14 cellular contexts compared by ENCODE assay signal in the genomic region with DNA sequence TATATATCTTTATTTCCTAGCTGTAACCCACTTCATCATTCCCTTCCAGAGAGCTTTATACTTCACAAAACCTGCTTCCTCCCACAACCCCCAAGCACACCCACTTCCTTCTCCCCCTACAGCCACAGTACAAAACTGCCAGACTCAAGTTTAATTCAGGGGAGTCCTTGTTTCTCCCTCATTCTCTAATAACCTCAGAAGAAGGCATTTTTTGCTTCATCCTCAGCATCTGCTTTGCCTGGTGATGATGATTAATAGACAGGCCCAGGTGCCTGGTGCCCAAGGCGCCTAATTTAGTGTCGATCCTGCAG.
DNase-seq lines count a peak whose midpoint lies in the region; ATAC-seq lines count a peak whose summit lies in the region.
"Had no signal": no experiment of that assay in that cellular context is flagged by ENCODE, and none has a peak within 500 bp of the region (broad histone marks: within the 10 kb centered on the region; RNA-seq: fewer than 3 reads in every experiment).

No MANE protein-coding gene starts in this region.

- H3K36me3 Mint-ChIP-seq in stimulated activated memory B cell treated with anti-CD40 and anti-IgM and Interleukin-4, amounts not matched to agents 10 μg/mL and 1 μg/mL and 100 μg/mL, for 72 hours: peaks cover 5% of the 10 kb centered on the region
- no peaks in the 10 kb centered on the region for H3K36me3 Mint-ChIP-seq in activated CD8-positive, alpha-beta memory T cell treated with anti-CD3 and anti-CD28 coated beads, Interleukin-2, amount 10 ng/mL, durations not matched to agents 7 days and 5 days
- no peaks in the 10 kb centered on the region for H3K36me3 Mint-ChIP-seq in CD4-positive, alpha-beta memory T cell

- H3K4me1 Mint-ChIP-seq in stimulated activated memory B cell treated with anti-CD40 and anti-IgM and Interleukin-4, amounts not matched to agents 10 μg/mL and 1 μg/mL and 100 μg/mL, for 72 hours: peaks cover 39% of the 10 kb centered on the region
- no peaks in the 10 kb centered on the region for H3K4me1 Mint-ChIP-seq in activated CD8-positive, alpha-beta memory T cell treated with anti-CD3 and anti-CD28 coated beads, Interleukin-2, amount 10 ng/mL, durations not matched to agents 7 days and 5 days
- no peaks in the 10 kb centered on the region for H3K4me1 Mint-ChIP-seq in CD4-positive, alpha-beta memory T cell

- H3K9me3 Mint-ChIP-seq in stimulated activated memory B cell treated with anti-CD40 and anti-IgM and Interleukin-4, amounts not matched to agents 10 μg/mL and 1 μg/mL and 100 μg/mL, for 72 hours: peaks cover 4% of the 10 kb centered on the region
- peaks cover 12% of the 10 kb centered on the region for H3K9me3 Mint-ChIP-seq in activated CD8-positive, alpha-beta memory T cell treated with anti-CD3 and anti-CD28 coated beads, Interleukin-2, amount 10 ng/mL, durations not matched to agents 7 days and 5 days (ENCODE audit: low read depth)
- H3K9me3 Mint-ChIP-seq in CD4-positive, alpha-beta memory T cell: peaks cover 0 to 8% (median 3%) of the 10 kb centered on the region in 8 donors

- no peak overlapping the region for H3K27ac ChIP-seq in CD4-positive, alpha-beta memory T cell (ENCODE audit: low read depth, low read length)
- H3K27ac ChIP-seq: 22Rv1, epithelial cell of prostate, tibial nerve had no signal

- H3K27me3 ChIP-seq in CD4-positive, alpha-beta memory T cell (ENCODE audit: insufficient read depth, low read length): no peaks in the 10 kb centered on the region
- H3K27me3 ChIP-seq: tibial nerve had no signal

- POLR2A ChIA-PET in CD4-positive, alpha-beta memory T cell (lab: Charles Lee; ENCODE audit: partially characterized antibody): no interaction called here

- no peaks in the 10 kb centered on the region for H3K9me3 ChIP-seq in CD4-positive, alpha-beta memory T cell (ENCODE audit: control insufficient read depth in 1 of 2, low read length in 2 of 2)

- H3K36me3 ChIP-seq in CD4-positive, alpha-beta memory T cell (ENCODE audit: insufficient read depth, low read length): no peaks in the 10 kb centered on the region
- H3K36me3 ChIP-seq: tibial nerve had no signal

- no peaks in the 10 kb centered on the region for H3K4me1 ChIP-seq in CD4-positive, alpha-beta memory T cell (ENCODE audit: insufficient read depth, low read length)
- H3K4me1 ChIP-seq: tibial nerve had no signal

- no peak overlapping the region for H3K4me3 ChIP-seq in CD4-positive, alpha-beta memory T cell (ENCODE audit: low read length in 2 of 2)
- H3K4me3 ChIP-seq: tibial nerve had no signal

- ATAC-seq in HG02678 (IDR thresholded peaks at IDR 0.05; ENCODE audit: unreplicated experiment) (peak; percentile 46), HG03469 (IDR thresholded peaks at IDR 0.05; ENCODE audit: unreplicated experiment) (peak; percentile 31)
- peak; percentile 66 for ATAC-seq in stimulated activated memory B cell treated with anti-CD40 and anti-IgM and Interleukin-4, amounts not matched to agents 10 μg/mL and 1 μg/mL and 100 μg/mL, for 72 hours
- no peak for ATAC-seq in activated CD8-positive, alpha-beta memory T cell treated with anti-CD3 and anti-CD28 coated beads, Interleukin-2, amount 10 ng/mL, durations not matched to agents 7 days and 5 days

- CTCF ChIA-PET in activated CD8-positive, alpha-beta memory T cell treated with anti-CD3 and anti-CD28 coated beads, Interleukin-2, amount 10 ng/mL, durations not matched to agents 7 days and 5 days (lab: Charles Lee): no interaction called here
- CTCF ChIA-PET in CD4-positive, alpha-beta memory T cell (lab: Charles Lee; ENCODE audit: partially characterized antibody): no interaction called here

- H3K27me3 Mint-ChIP-seq in stimulated activated memory B cell treated with anti-CD40 and anti-IgM and Interleukin-4, amounts not matched to agents 10 μg/mL and 1 μg/mL and 100 μg/mL, for 72 hours: no peaks in the 10 kb centered on the region
- H3K27me3 Mint-ChIP-seq in activated CD8-positive, alpha-beta memory T cell treated with anti-CD3 and anti-CD28 coated beads, Interleukin-2, amount 10 ng/mL, durations not matched to agents 7 days and 5 days: no peaks in the 10 kb centered on the region
- peaks cover 0 to 2% of the 10 kb centered on the region in 2 donors for H3K27me3 Mint-ChIP-seq in CD4-positive, alpha-beta memory T cell

- peak overlapping the region; percentile 42 for H3K4me3 Mint-ChIP-seq in stimulated activated memory B cell treated with anti-CD40 and anti-IgM and Interleukin-4, amounts not matched to agents 10 μg/mL and 1 μg/mL and 100 μg/mL, for 72 hours
- H3K4me3 Mint-ChIP-seq in activated CD8-positive, alpha-beta memory T cell treated with anti-CD3 and anti-CD28 coated beads, Interleukin-2, amount 10 ng/mL, durations not matched to agents 7 days and 5 days: no peak overlapping the region
- no peak overlapping the region for H3K4me3 Mint-ChIP-seq in CD4-positive, alpha-beta memory T cell

- DNase-seq in DMS 273 (lab: John Stamatoyannopoulos, UW; ENCODE audit: unreplicated experiment): peak; percentile 1
- no peak for DNase-seq in DMS 273 treated with DMSO at 0.1 percent for 48 hours (lab: John Stamatoyannopoulos, UW)
- DNase-seq in NCI-H128 (lab: John Stamatoyannopoulos, UW; ENCODE audit: unreplicated experiment): no peak
- DNase-seq in activated CD8-positive, alpha-beta memory T cell treated with anti-CD3 and anti-CD28 coated beads, Interleukin-2, amount 10 ng/mL, durations not matched to agents 7 days and 5 days: no peak
- no peak for DNase-seq in CD4-positive, alpha-beta memory T cell
- DNase-seq: DND-41, GOT3, NCI-H526 treated with DMSO at 0.1 percent for 48 hours had no signal

- intact Hi-C loops in CD4-positive, alpha-beta memory T cell (cut with micrococcal nuclease): no loop called here

- H3K27ac Mint-ChIP-seq in stimulated activated memory B cell treated with anti-CD40 and anti-IgM and Interleukin-4, amounts not matched to agents 10 μg/mL and 1 μg/mL and 100 μg/mL, for 72 hours: peak overlapping the region; percentile 91
- H3K27ac Mint-ChIP-seq in activated CD8-positive, alpha-beta memory T cell treated with anti-CD3 and anti-CD28 coated beads, Interleukin-2, amount 10 ng/mL, durations not matched to agents 7 days and 5 days: no peak overlapping the region
- H3K27ac Mint-ChIP-seq in CD4-positive, alpha-beta memory T cell: no peak overlapping the region
